In genomic region chr11:20157768-20158167, GRCh38 we compare ENCODE assay signal across 22 cellular contexts. TPM values are rescaled to one million over a fixed set of nuclear protein-coding genes. Genes with fewer than 3 reads are reported as not detected.
DNase-seq lines count a peak whose midpoint lies in the region; ATAC-seq and TF ChIP-seq lines count a peak whose summit lies in the region.
"Had no signal": no experiment of that assay in that cellular context is flagged by ENCODE, and none has a peak within 500 bp of the region (broad histone marks: within the 10 kb centered on the region; RNA-seq: fewer than 3 reads in every experiment).

No MANE protein-coding gene starts in this region.

- TF ChIP-seq CTCF in body of pancreas (IDR thresholded peaks at IDR 0.05), result no peak
- no peak for TF ChIP-seq CTCF in sigmoid colon (IDR thresholded peaks at IDR 0.05)
- TF ChIP-seq CTCF in HFFc6 (IDR thresholded peaks at IDR 0.05), result no peak

- no peak overlapping the region for H2AFZ ChIP-seq in neuron (ENCODE audit: low read depth, low read length)

- no peak for TF ChIP-seq EP300 in sigmoid colon (IDR thresholded peaks at IDR 0.05)

- no peak overlapping the region for H3K27ac ChIP-seq in HUES48 (ENCODE audit: low read depth, low read length)
- no peak overlapping the region for H3K27ac ChIP-seq in effector memory CD4-positive, alpha-beta T cell (ENCODE audit: insufficient read depth, low read length, poor library complexity, severe bottlenecking)
- H3K27ac ChIP-seq in body of pancreas, result no peak overlapping the region
- no peak overlapping the region for H3K27ac ChIP-seq in sigmoid colon
- H3K27ac ChIP-seq: C4-2B, cardiac muscle cell, dorsolateral prefrontal cortex, gastrocnemius medialis had no signal

- H3K9ac ChIP-seq in HUES48 (ENCODE audit: low read depth, low read length), result no peak overlapping the region

- no peak for DNase-seq in activated T-cell treated with anti-CD3 and anti-CD28 coated beads, Interleukin-2, amount 50 U/mL, for 24 hours
- no peak for DNase-seq in activated T-cell treated with anti-CD3 and anti-CD28 coated beads, Interleukin-2, amount 50 U/mL, for 4 hours
- no peak for DNase-seq in effector memory CD4-positive, alpha-beta T cell
- DNase-seq in body of pancreas (no peak), sigmoid colon (no peak), HFFc6 (no peak)
- DNase-seq: ACHN; activated CD4-positive, alpha-beta T cell treated with anti-CD3 and anti-CD28 coated beads, Interleukin-2, amount 50 U/mL, for 1 hour; dorsolateral prefrontal cortex; gastrocnemius medialis; left colon; NCI-H1092 treated with DMSO at 0.1 percent for 48 hours; NCI-H2081 treated with DMSO at 0.1 percent for 48 hours; NCI-H510A treated with DMSO at 0.1 percent for 48 hours had no signal

- intact Hi-C loops in body of pancreas (cut with DNase I), result no loop called here
- intact Hi-C loops in sigmoid colon (cut with DNase I), result no loop called here

- H3K27me3 Mint-ChIP-seq in activated T-cell treated with anti-CD3 and anti-CD28 coated beads, Interleukin-2, amount 50 U/mL, for 24 hours, result peaks cover 77% of the 10 kb centered on the region
- H3K27me3 Mint-ChIP-seq in activated T-cell treated with anti-CD3 and anti-CD28 coated beads, Interleukin-2, amount 50 U/mL, for 4 hours (ENCODE audit: low read depth), result peaks cover 59% of the 10 kb centered on the region
- H3K27me3 Mint-ChIP-seq in HFFc6 (ENCODE audit: insufficient read depth), result peaks cover 65% of the 10 kb centered on the region

- ATAC-seq in activated T-cell treated with anti-CD3 and anti-CD28 coated beads, Interleukin-2, amount 50 U/mL, for 4 hours, result no peak
- no peak for ATAC-seq in body of pancreas
- ATAC-seq: gastrocnemius medialis, left colon had no signal

- peaks cover 8% of the 10 kb centered on the region for H3K9me3 Mint-ChIP-seq in activated T-cell treated with anti-CD3 and anti-CD28 coated beads, Interleukin-2, amount 50 U/mL, for 24 hours
- H3K9me3 Mint-ChIP-seq in activated T-cell treated with anti-CD3 and anti-CD28 coated beads, Interleukin-2, amount 50 U/mL, for 4 hours, result peaks cover 15% of the 10 kb centered on the region
- peaks cover 10% of the 10 kb centered on the region for H3K9me3 Mint-ChIP-seq in HFFc6

- 12 to 14% methylated on average over 10 of the region's 10 CpGs for WGBS in body of pancreas, 2 donors
- 6 to 14% methylated on average over 10 of the region's 10 CpGs for WGBS in sigmoid colon, 2 donors

- H3K27ac Mint-ChIP-seq in activated T-cell treated with anti-CD3 and anti-CD28 coated beads, Interleukin-2, amount 50 U/mL, for 24 hours, result no peak overlapping the region
- H3K27ac Mint-ChIP-seq in HFFc6, result no peak overlapping the region

- no peak for TF ChIP-seq POLR2A in body of pancreas (IDR thresholded peaks at IDR 0.05)
- TF ChIP-seq POLR2A in sigmoid colon (IDR thresholded peaks at IDR 0.05), result no peak

- H3K4me3 Mint-ChIP-seq in activated T-cell treated with anti-CD3 and anti-CD28 coated beads, Interleukin-2, amount 50 U/mL, for 24 hours, result peak overlapping the region; percentile 45
- no peak overlapping the region for H3K4me3 Mint-ChIP-seq in activated T-cell treated with anti-CD3 and anti-CD28 coated beads, Interleukin-2, amount 50 U/mL, for 4 hours
- no peak overlapping the region for H3K4me3 Mint-ChIP-seq in HFFc6

- H3K36me3 ChIP-seq in HUES48 (ENCODE audit: control insufficient read depth, insufficient read depth, low read length), result no peaks in the 10 kb centered on the region
- H3K36me3 ChIP-seq in effector memory CD4-positive, alpha-beta T cell (ENCODE audit: control insufficient read depth, insufficient read depth, low read length), result no peaks in the 10 kb centered on the region
- H3K36me3 ChIP-seq in neuron (ENCODE audit: insufficient read depth, low read length), result no peaks in the 10 kb centered on the region
- no peaks in the 10 kb centered on the region for H3K36me3 ChIP-seq in body of pancreas (replicated peaks in 1 of 2; ENCODE audit: insufficient read depth in 1 of 2, low read depth in 2 of 2)
- no peaks in the 10 kb centered on the region for H3K36me3 ChIP-seq in sigmoid colon
- H3K36me3 ChIP-seq: cardiac muscle cell, gastrocnemius medialis had no signal

- H3K36me3 Mint-ChIP-seq in activated T-cell treated with anti-CD3 and anti-CD28 coated beads, Interleukin-2, amount 50 U/mL, for 24 hours (ENCODE audit: low read depth), result no peaks in the 10 kb centered on the region
- H3K36me3 Mint-ChIP-seq in activated T-cell treated with anti-CD3 and anti-CD28 coated beads, Interleukin-2, amount 50 U/mL, for 4 hours (ENCODE audit: insufficient read depth), result peaks cover 2% of the 10 kb centered on the region
- H3K36me3 Mint-ChIP-seq in HFFc6 (ENCODE audit: low read depth), result peaks cover 17% of the 10 kb centered on the region

- H3K4me1 ChIP-seq in HUES48 (ENCODE audit: control insufficient read depth, insufficient read depth, low read length), result peaks cover 58% of the 10 kb centered on the region
- H3K4me1 ChIP-seq in effector memory CD4-positive, alpha-beta T cell (ENCODE audit: control insufficient read depth, insufficient read depth, low read length, poor library complexity, severe bottlenecking), result peaks cover 20% of the 10 kb centered on the region
- peaks cover 10% of the 10 kb centered on the region for H3K4me1 ChIP-seq in neuron (ENCODE audit: insufficient read depth, low read length)
- peaks cover 18% of the 10 kb centered on the region for H3K4me1 ChIP-seq in body of pancreas
- peaks cover 0 to 16% (median 16%) of the 10 kb centered on the region in 4 donors for H3K4me1 ChIP-seq in sigmoid colon

- H3K9me3 ChIP-seq in HUES48 (ENCODE audit: control insufficient read depth, insufficient read depth, low read length) (no peaks in the 10 kb centered on the region), neuron (ENCODE audit: low read length) (no peaks in the 10 kb centered on the region), body of pancreas (no peaks in the 10 kb centered on the region), sigmoid colon (no peaks in the 10 kb centered on the region)
- no peaks in the 10 kb centered on the region for H3K9me3 ChIP-seq in effector memory CD4-positive, alpha-beta T cell (ENCODE audit: control insufficient read depth, low read length)
- H3K9me3 ChIP-seq: gastrocnemius medialis had no signal

- H3K27me3 ChIP-seq in HUES48 (ENCODE audit: control insufficient read depth, insufficient read depth, low read length) (peaks cover 99% of the 10 kb centered on the region), neuron (ENCODE audit: insufficient read depth, low read length) (peaks cover 90% of the 10 kb centered on the region), body of pancreas (peaks cover 0 to 38% of the 10 kb centered on the region in 2 donors), sigmoid colon (peaks cover 66 to 95% (median 73%) of the 10 kb centered on the region in 3 donors)
- peaks cover 50% of the 10 kb centered on the region for H3K27me3 ChIP-seq in effector memory CD4-positive, alpha-beta T cell (replicated peaks; ENCODE audit: control insufficient read depth, insufficient read depth, low read length, poor library complexity, severe bottlenecking)

- H3K4me3 ChIP-seq in HUES48 (ENCODE audit: low read depth, low read length), result peak overlapping the region; percentile 67; the same call in 1 of the 2 replicates
- peak overlapping the region; percentile 59 for H3K4me3 ChIP-seq in effector memory CD4-positive, alpha-beta T cell (ENCODE audit: insufficient read depth, low read depth, low read length, poor library complexity, severe bottlenecking)
- H3K4me3 ChIP-seq in neuron (ENCODE audit: low read length), result peak overlapping the region; percentile 12
- H3K4me3 ChIP-seq in body of pancreas, result no peak overlapping the region
- H3K4me3 ChIP-seq in sigmoid colon, result no peak overlapping the region
- H3K4me3 ChIP-seq: cardiac muscle cell had no signal

- H3K4me1 Mint-ChIP-seq in activated T-cell treated with anti-CD3 and anti-CD28 coated beads, Interleukin-2, amount 50 U/mL, for 24 hours (ENCODE audit: low read depth), result peaks cover 33% of the 10 kb centered on the region
- peaks cover 19% of the 10 kb centered on the region for H3K4me1 Mint-ChIP-seq in activated T-cell treated with anti-CD3 and anti-CD28 coated beads, Interleukin-2, amount 50 U/mL, for 4 hours (ENCODE audit: low read depth)
- H3K4me1 Mint-ChIP-seq in HFFc6 (ENCODE audit: low read depth), result peaks cover 9% of the 10 kb centered on the region

RNA-seq across cellular contexts. Expression of gene DBX1, which starts 2.5 kb away (rescaled TPM):
- not detected for total RNA-seq in activated T-cell treated with anti-CD3 and anti-CD28 coated beads, Interleukin-2, amount 50 U/mL, for 4 hours
- total RNA-seq in body of pancreas, result not detected
- not detected for total RNA-seq in sigmoid colon
- not detected for polyA plus RNA-seq in sigmoid colon
- total RNA-seq in HFFc6 (2021; fragmentation: NEBNext Ultra II Directional; extraction: Animal tissue kit (Norgen Biotek cat#: 25700)), result not detected
- total RNA-seq: cardiac muscle cell, dorsolateral prefrontal cortex, gastrocnemius medialis, left colon, LHCN-M2, RPMI7951, temporal lobe had no signal
- polyA plus RNA-seq: cardiac muscle cell, esophagus had no signal

Comparison
In these comparisons a context has a peak if more than half of its experiments do, and no peak if none do; other contexts are left out.
1. H3K4me3 ChIP-seq: peak in HUES48 (single experiment), effector memory CD4-positive, alpha-beta T cell (single experiment) and neuron (single experiment); none in body of pancreas (0 of 2) and sigmoid colon (0 of 4).